26 cellular contexts compared by ENCODE assay signal in the genomic region with DNA sequence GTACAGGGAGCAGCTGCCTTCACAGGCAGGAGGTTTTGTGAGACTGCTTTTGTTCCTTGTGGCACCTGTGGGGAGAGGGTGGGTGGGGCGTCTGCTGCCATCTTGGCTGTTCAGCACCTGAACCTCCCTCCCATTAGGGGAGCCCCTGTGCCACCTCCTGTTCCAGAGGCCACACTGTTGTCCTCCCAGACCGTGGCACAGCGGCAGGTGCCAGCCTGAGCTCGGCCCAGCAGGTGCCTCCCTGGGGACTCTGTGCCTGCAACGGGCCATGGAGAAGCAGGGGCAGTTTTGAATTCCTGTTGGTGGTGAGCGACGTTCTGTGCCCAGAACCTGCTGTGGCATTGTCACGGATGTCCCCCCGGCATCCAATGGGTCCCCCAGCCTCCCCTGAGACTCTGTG. TPM values are rescaled to one million over a fixed set of nuclear protein-coding genes. Genes with fewer than 3 reads are reported as not detected.
"Had no signal": no experiment of that assay in that cellular context is flagged by ENCODE, and none has a peak within 500 bp of the region (broad histone marks: within the 10 kb centered on the region; RNA-seq: fewer than 3 reads in every experiment).

No MANE protein-coding gene starts in this region.

- H3K36me3 ChIP-seq: pancreas, prostate gland, thyroid gland, vagina had no signal

- H3K27me3 ChIP-seq: adrenal gland, body of pancreas, pancreas, sigmoid colon, thyroid gland, upper lobe of left lung, vagina had no signal

- H3K4me3 ChIP-seq: adrenal gland, body of pancreas, pancreas, prostate gland, sigmoid colon, thyroid gland, upper lobe of left lung, vagina had no signal

- FAIRE-seq: colon, frontal cortex, islet of Langerhans, pancreas, small intestine had no signal

- ATAC-seq: activated T-cell treated with anti-CD3 and anti-CD28 coated beads, Interleukin-2, amount 50 U/mL, for 72 hours; body of pancreas; left ventricle myocardium superior; naive thymus-derived CD4-positive, alpha-beta T cell; pancreas; stimulated activated effector memory CD8-positive, alpha-beta T cell treated with anti-CD3 and anti-CD28 coated beads, Interleukin-12 subunit alpha, Interleukin-12 subunit beta, amount 100 ng/mL, for 72 hours; stimulated activated naive CD8-positive, alpha-beta T cell treated with anti-CD3 and anti-CD28 coated beads, Interleukin-15, amount 100 ng/mL, for 72 hours had no signal

- H3K9me3 ChIP-seq: adrenal gland, body of pancreas, pancreas, prostate gland, sigmoid colon, thyroid gland, upper lobe of left lung, vagina had no signal

- H3K27ac ChIP-seq: pancreas, prostate gland, sigmoid colon, thyroid gland, upper lobe of left lung had no signal

- DNase-seq: activated B cell treated with CpG ODN at 0.5 μM for 24 hours; activated effector memory CD4-positive, alpha-beta T cell treated with Interleukin-2 at 50 U/mL for 16 hours; activated naive CD4-positive, alpha-beta T cell treated with Interleukin-2 at 50 U/mL for 16 hours; activated naive CD8-positive, alpha-beta T cell treated with anti-CD3 and anti-CD28 coated beads for 36 hours; activated T-cell treated with anti-CD3 and anti-CD28 coated beads for 4 hours; activated T-cell treated with anti-CD3 and anti-CD28 coated beads, Interleukin-2, amount 50 U/mL, for 72 hours; aorta; body of pancreas; effector CD8-positive, alpha-beta T cell; left ventricle myocardium superior; naive thymus-derived CD4-positive, alpha-beta T cell; retina; sigmoid colon; small intestine; stimulated activated CD4-positive, alpha-beta T cell treated with anti-CD3 and anti-CD28 coated beads, Interleukin-4, amount 100 ng/mL, for 24 hours; stimulated activated naive CD8-positive, alpha-beta T cell treated with anti-CD3 and anti-CD28 coated beads, Interleukin-15, amount 100 ng/mL, for 72 hours; thyroid gland; upper lobe of left lung had no signal

RNA-seq across cellular contexts. Expression of a gene that starts 54.1 kb away (rescaled TPM):
- total RNA-seq: activated B cell treated with CpG ODN at 0.5 μM for 24 hours had no signal
- polyA plus RNA-seq: naive thymus-derived CD4-positive, alpha-beta T cell had no signal
